ENCODE assay signal across 10 cellular contexts in genomic region chr6:124881898-124882579, GRCh38.
A peak's percentile ranks its signal among the peaks of the same experiment; 100 is the strongest.
DNase-seq lines count a peak whose midpoint lies in the region; ATAC-seq and TF ChIP-seq lines count a peak whose summit lies in the region.
"Had no signal": no experiment of that assay in that cellular context is flagged by ENCODE, and none has a peak within 500 bp of the region (broad histone marks: within the 10 kb centered on the region; RNA-seq: fewer than 3 reads in every experiment).

No MANE protein-coding gene starts in this region.

- no peak overlapping the region for H3K4me2 ChIP-seq in H9 (ENCODE audit: insufficient read depth, insufficient read length, low read length)

- no peak overlapping the region for H3K4me3 ChIP-seq in CD8-positive, alpha-beta T cell (ENCODE audit: low read depth, low read length)
- H3K4me3 ChIP-seq in aorta (ENCODE audit: low read length in 2 of 2), result no peak overlapping the region
- H3K4me3 ChIP-seq: coronary artery had no signal

- no peaks in the 10 kb centered on the region for H3K23me2 ChIP-seq in H9 (ENCODE audit: insufficient read length, low read depth, low read length, poor library complexity, severe bottlenecking)

- peaks cover 3% of the 10 kb centered on the region for H3K27me3 Mint-ChIP-seq in CD8-positive, alpha-beta T cell (ENCODE audit: low read depth)
- no peaks in the 10 kb centered on the region for H3K27me3 Mint-ChIP-seq in H9 (ENCODE audit: low read depth)

- H2BK12ac ChIP-seq in H9 (ENCODE audit: insufficient read length, low read depth, low read length), result no peak overlapping the region

- H2AK5ac ChIP-seq in H9 (ENCODE audit: insufficient read length, low read length), result no peak overlapping the region

- no peak overlapping the region for H3K9ac ChIP-seq in H9 (ENCODE audit: extremely low read depth, insufficient read length, low read length)

- CTCF ChIA-PET in CD8-positive, alpha-beta T cell (lab: Charles Lee), result no interaction called here

- no peak overlapping the region for H4K8ac ChIP-seq in H9 (replicated peaks; ENCODE audit: insufficient read length, low read depth, low read length)

- no peaks in the 10 kb centered on the region for H3K36me3 ChIP-seq in CD8-positive, alpha-beta T cell (ENCODE audit: insufficient read depth, low read length)
- no peaks in the 10 kb centered on the region for H3K36me3 ChIP-seq in aorta (ENCODE audit: control insufficient read depth in 1 of 2, insufficient read depth in 2 of 2, low read length in 1 of 2)

- no peak overlapping the region for H3K27ac Mint-ChIP-seq in CD8-positive, alpha-beta T cell
- H3K27ac Mint-ChIP-seq in H9, result 0 out of 7 replicates have a peak overlapping the region, but pooled peaks of 1 of the 3 experiments have one; percentile 45

- no peak overlapping the region for H2BK120ac ChIP-seq in H9 (ENCODE audit: low read depth, low read length, poor library complexity, severe bottlenecking)

- H3K27ac ChIP-seq in epithelial cell of prostate (peak overlapping the region; percentile 82), aorta (ENCODE audit: low read depth in 1 of 2, low read length in 2 of 2) (no peak overlapping the region), H9 (ENCODE audit: insufficient read length, low read depth, low read length) (no peak overlapping the region)
- no peak overlapping the region for H3K27ac ChIP-seq in CD8-positive, alpha-beta T cell (ENCODE audit: low read depth, low read length)
- H3K27ac ChIP-seq: coronary artery had no signal

- no peak overlapping the region for H3K18ac ChIP-seq in H9 (ENCODE audit: insufficient read length, low read depth, low read length)

- WGBS in aorta, 2 donors, result 46 to 47% methylated on average over 4 of the region's 4 CpGs
- WGBS in H9 (ENCODE audit: extremely low coverage, insufficient read length, low lambda C conversion rate), result no CpG with 5 or more reads among the region's 4 CpGs

- POLR2A ChIA-PET in CD8-positive, alpha-beta T cell (lab: Charles Lee), result no interaction called here

- H3K9me3 ChIP-seq in CD8-positive, alpha-beta T cell (ENCODE audit: low read length), result no peaks in the 10 kb centered on the region
- H3K9me3 ChIP-seq in aorta (ENCODE audit: control insufficient read depth, low read length) (no peaks in the 10 kb centered on the region), H9 (ENCODE audit: control insufficient read depth, low read depth, low read length) (no peaks in the 10 kb centered on the region)

- H3K23ac ChIP-seq in H9 (ENCODE audit: insufficient read length, low read depth, low read length), result no peak overlapping the region

- no peaks in the 10 kb centered on the region for H4K20me1 ChIP-seq in H9 (ENCODE audit: control insufficient read depth, insufficient read depth, insufficient read length)

- H3K4me1 ChIP-seq in CD8-positive, alpha-beta T cell (ENCODE audit: insufficient read depth, low read length), result no peaks in the 10 kb centered on the region
- H3K4me1 ChIP-seq in aorta (ENCODE audit: control insufficient read depth in 1 of 2, insufficient read depth in 2 of 2, low read length in 2 of 2) (no peaks in the 10 kb centered on the region), H9 (ENCODE audit: insufficient read depth, low read length) (peaks cover 7% of the 10 kb centered on the region; the same call in 1 of the 2 replicates)

- no peak overlapping the region for H2BK15ac ChIP-seq in H9 (ENCODE audit: low read depth, low read length)

- no peak overlapping the region for H2AFZ ChIP-seq in H9 (ENCODE audit: low read length)

- H3K14ac ChIP-seq in H9 (ENCODE audit: insufficient read depth, low read length), result no peak overlapping the region

- H4K91ac ChIP-seq in H9 (ENCODE audit: insufficient read length, low read depth, low read length), result no peak overlapping the region

- no peak overlapping the region for H3K4ac ChIP-seq in H9 (ENCODE audit: low read depth, low read length)

- H3K4me3 Mint-ChIP-seq in CD8-positive, alpha-beta T cell, result no peak overlapping the region
- no peak overlapping the region for H3K4me3 Mint-ChIP-seq in H9

- intact Hi-C loops in left ventricle myocardium superior (cut with micrococcal nuclease), result no loop called here
- intact Hi-C loops in cardiac septum (cut with DNase I), result no loop called here
- intact Hi-C loops in CD8-positive, alpha-beta T cell (cut with DNase I, micrococcal nuclease), result no loop called here
- intact Hi-C loops in aorta (cut with DNase I), result no loop called here

- DNase-seq in left ventricle myocardium superior (peak; percentile 36), cardiac septum (ENCODE audit: low spot score) (no peak), M059J (ENCODE audit: low read depth) (peak; percentile 75), epithelial cell of prostate (ENCODE audit: low read depth, low spot score) (no peak), NCI-H1436 (lab: John Stamatoyannopoulos, UW) (no peak), aorta (no peak), H9 (no peak)
- no peak for DNase-seq in CD8-positive, alpha-beta T cell
- DNase-seq: NCI-H187 treated with DMSO at 0.1 percent for 48 hours had no signal

- H3K56ac ChIP-seq in H9 (ENCODE audit: insufficient read length, low read depth, low read length), result no peak overlapping the region

- no peaks in the 10 kb centered on the region for H3K9me3 Mint-ChIP-seq in CD8-positive, alpha-beta T cell
- no peaks in the 10 kb centered on the region; a peak in 1 of 5 replicates for H3K9me3 Mint-ChIP-seq in H9

- no peaks in the 10 kb centered on the region for H3K27me3 ChIP-seq in CD8-positive, alpha-beta T cell (ENCODE audit: insufficient read depth, low read length)
- H3K27me3 ChIP-seq in aorta (ENCODE audit: control insufficient read depth in 1 of 2, insufficient read depth in 2 of 2, low read length in 1 of 2) (no peaks in the 10 kb centered on the region), H9 (ENCODE audit: insufficient read depth, low read length) (no peaks in the 10 kb centered on the region)

- H4K5ac ChIP-seq in H9 (ENCODE audit: insufficient read length, low read depth, low read length), result no peak overlapping the region

- H3K79me2 ChIP-seq in H9 (ENCODE audit: insufficient read depth, low read length), result no peaks in the 10 kb centered on the region

- H3K79me1 ChIP-seq in H9 (ENCODE audit: insufficient read depth, low read depth, low read length, poor library complexity, severe bottlenecking), result no peaks in the 10 kb centered on the region

- peaks cover 2% of the 10 kb centered on the region for H3K4me1 Mint-ChIP-seq in CD8-positive, alpha-beta T cell (ENCODE audit: low read depth)
- peaks cover 41 to 42% of the 10 kb centered on the region in 2 experiments for H3K4me1 Mint-ChIP-seq in H9

- H3K36me3 Mint-ChIP-seq in CD8-positive, alpha-beta T cell, result no peaks in the 10 kb centered on the region
- no peaks in the 10 kb centered on the region for H3K36me3 Mint-ChIP-seq in H9 (ENCODE audit: insufficient read depth in 1 of 3, low read depth in 3 of 3)

- ATAC-seq in left ventricle myocardium superior, result no peak
- ATAC-seq in CD8-positive, alpha-beta T cell, result no peak
- no peak for ATAC-seq in aorta (ENCODE audit: low FRiP score)

- H2BK20ac ChIP-seq in H9 (ENCODE audit: low read depth, low read length, poor library complexity, severe bottlenecking), result no peak overlapping the region

- TF ChIP-seq CTCF in CD8-positive, alpha-beta T cell (IDR thresholded peaks at IDR 0.05), result no peak
- TF ChIP-seq CTCF in H9 (conservative IDR thresholded peaks at IDR 0.05), result no peak

- no peak overlapping the region for H2BK5ac ChIP-seq in H9 (ENCODE audit: insufficient read length, low read length)

- H3T11ph ChIP-seq in H9 (ENCODE audit: low read length), result no peak overlapping the region

Comparison
In these comparisons a context has a peak if more than half of its experiments do, and no peak if none do; other contexts are left out.
1. DNase-seq: peak in left ventricle myocardium superior (single experiment) and M059J (single experiment); none in cardiac septum (single experiment), epithelial cell of prostate (single experiment), CD8-positive, alpha-beta T cell (0 of 7), NCI-H1436 (single experiment), aorta (0 of 2) and H9 (single experiment).